In the genomic region with DNA sequence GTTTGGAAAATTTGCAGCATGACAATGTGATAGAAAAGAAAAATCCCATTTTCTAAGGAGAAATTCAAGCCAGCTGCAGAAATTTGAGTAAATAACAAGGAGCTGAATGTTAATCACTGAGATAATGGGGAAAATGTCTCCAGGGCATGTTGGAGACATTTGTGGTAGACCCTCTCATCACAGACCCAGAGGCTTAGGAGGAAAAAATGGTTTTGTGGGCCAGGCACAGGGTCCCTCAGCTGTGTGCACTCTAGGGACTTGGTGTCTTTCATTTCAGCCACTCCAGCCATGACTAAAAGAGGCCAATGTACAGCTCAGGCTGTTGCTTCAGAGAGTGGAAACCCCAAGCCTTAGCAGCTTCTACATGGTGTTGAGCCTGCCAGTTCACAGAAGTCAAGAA, we compare ENCODE assay signal across 7 cellular contexts.
"Had no signal": no experiment of that assay in that cellular context is flagged by ENCODE, and none has a peak within 500 bp of the region (broad histone marks: within the 10 kb centered on the region; RNA-seq: fewer than 3 reads in every experiment).

No MANE protein-coding gene starts in this region.

- H3K27ac ChIP-seq: HL-60, KMS-11 had no signal

- H3K9ac ChIP-seq: KMS-11 had no signal

- DNase-seq: IMR-90, KBM-7, KG1 had no signal

- FAIRE-seq: HepG2, HTR-8/SVneo had no signal

- H3K4me2 ChIP-seq: KMS-11 had no signal

- ATAC-seq: HepG2 had no signal
